28 cellular contexts compared by ENCODE assay signal in genomic region chr1:118974641-118975040, GRCh38. TPM values are rescaled to one million over a fixed set of nuclear protein-coding genes. Genes with fewer than 3 reads are reported as not detected.
"Had no signal": no experiment of that assay in that cellular context is flagged by ENCODE, and none has a peak within 500 bp of the region (broad histone marks: within the 10 kb centered on the region; RNA-seq: fewer than 3 reads in every experiment).

No MANE protein-coding gene starts in this region.

- H3K4me1 ChIP-seq: parathyroid adenoma had no signal

- H3K79me2 ChIP-seq: hepatocyte, parathyroid adenoma had no signal

- H3K4me2 ChIP-seq: hepatocyte, neural progenitor cell had no signal

- H3K4me1 Mint-ChIP-seq: natural killer cell had no signal

- H3K36me3 ChIP-seq: left ventricle myocardium inferior, neural progenitor cell, neutrophil, right atrium auricular region, right lobe of liver, transverse colon, upper lobe of left lung, vagina had no signal

- H3K9me3 ChIP-seq: left ventricle myocardium inferior, neutrophil, right atrium auricular region, right lobe of liver, transverse colon, upper lobe of left lung, vagina had no signal

- H3K27me3 ChIP-seq: vagina had no signal

- H3K27ac ChIP-seq: hepatocyte, left ventricle myocardium inferior, neural progenitor cell, neutrophil, parathyroid adenoma, right atrium auricular region, right lobe of liver, skin epidermis, transverse colon, upper lobe of left lung, vagina had no signal

- DNase-seq: islet precursor cell; left ventricle myocardium inferior; mesendoderm; naive B cell; natural killer cell; nephron progenitor cell; occipital lobe; right lobe of liver; stimulated activated CD4-positive, alpha-beta T cell treated with anti-CD3 and anti-CD28 coated beads, Interleukin-12 subunit alpha, Interleukin-12 subunit beta, amount 100 ng/mL, for 4 hours; stimulated activated CD4-positive, alpha-beta T cell treated with anti-CD3 and anti-CD28 coated beads, Interleukin-15, amount 100 ng/mL, for 24 hours; stimulated activated CD4-positive, alpha-beta T cell treated with anti-CD3 and anti-CD28 coated beads, Interleukin-2, amount 100 ng/mL, for 24 hours; stimulated activated CD4-positive, alpha-beta T cell treated with anti-CD3 and anti-CD28 coated beads, Interleukin-4, amount 100 ng/mL, for 1 hour; stimulated activated naive CD4-positive, alpha-beta T cell; substantia nigra; transverse colon; upper lobe of left lung had no signal

- H3K36me3 Mint-ChIP-seq: mesothelial cell of epicardium, naive B cell, neural progenitor cell had no signal

- H3K9ac ChIP-seq: neural progenitor cell, parathyroid adenoma had no signal

- H3K27ac Mint-ChIP-seq: mesothelial cell of epicardium; naive B cell; natural killer cell; nephron progenitor cell; neural progenitor cell; stimulated activated naive CD8-positive, alpha-beta T cell treated with anti-CD3 and anti-CD28 coated beads, Interleukin-15, Interleukin-2, amounts not matched to agents 100 ng/mL and 50 ng/mL, for 24 hours had no signal

- ATAC-seq: natural killer cell, right lobe of liver had no signal

- H3K9me3 Mint-ChIP-seq: mesothelial cell of epicardium; nephron progenitor cell; stimulated activated naive CD8-positive, alpha-beta T cell treated with anti-CD3 and anti-CD28 coated beads, Interleukin-15, Interleukin-2, amounts not matched to agents 100 ng/mL and 50 ng/mL, for 24 hours had no signal

- H3K4me3 Mint-ChIP-seq: mesothelial cell of epicardium; naive B cell; natural killer cell; nephron progenitor cell; neural progenitor cell; stimulated activated naive CD8-positive, alpha-beta T cell treated with anti-CD3 and anti-CD28 coated beads, Interleukin-15, Interleukin-2, amounts not matched to agents 100 ng/mL and 50 ng/mL, for 24 hours had no signal

- H3K4me3 ChIP-seq: hepatocyte, left ventricle myocardium inferior, lung, neural progenitor cell, right atrium auricular region, right lobe of liver, skin epidermis, transverse colon, upper lobe of left lung, vagina had no signal

- H2AFZ ChIP-seq: hepatocyte, neural progenitor cell, parathyroid adenoma had no signal

RNA-seq across cellular contexts. Expression of gene TBX15, which starts 13.5 kb away (rescaled TPM):
- total RNA-seq: kidney epithelial cell, mesothelial cell of epicardium, natural killer cell, pulmonary artery endothelial cell had no signal
